In the genomic region with DNA sequence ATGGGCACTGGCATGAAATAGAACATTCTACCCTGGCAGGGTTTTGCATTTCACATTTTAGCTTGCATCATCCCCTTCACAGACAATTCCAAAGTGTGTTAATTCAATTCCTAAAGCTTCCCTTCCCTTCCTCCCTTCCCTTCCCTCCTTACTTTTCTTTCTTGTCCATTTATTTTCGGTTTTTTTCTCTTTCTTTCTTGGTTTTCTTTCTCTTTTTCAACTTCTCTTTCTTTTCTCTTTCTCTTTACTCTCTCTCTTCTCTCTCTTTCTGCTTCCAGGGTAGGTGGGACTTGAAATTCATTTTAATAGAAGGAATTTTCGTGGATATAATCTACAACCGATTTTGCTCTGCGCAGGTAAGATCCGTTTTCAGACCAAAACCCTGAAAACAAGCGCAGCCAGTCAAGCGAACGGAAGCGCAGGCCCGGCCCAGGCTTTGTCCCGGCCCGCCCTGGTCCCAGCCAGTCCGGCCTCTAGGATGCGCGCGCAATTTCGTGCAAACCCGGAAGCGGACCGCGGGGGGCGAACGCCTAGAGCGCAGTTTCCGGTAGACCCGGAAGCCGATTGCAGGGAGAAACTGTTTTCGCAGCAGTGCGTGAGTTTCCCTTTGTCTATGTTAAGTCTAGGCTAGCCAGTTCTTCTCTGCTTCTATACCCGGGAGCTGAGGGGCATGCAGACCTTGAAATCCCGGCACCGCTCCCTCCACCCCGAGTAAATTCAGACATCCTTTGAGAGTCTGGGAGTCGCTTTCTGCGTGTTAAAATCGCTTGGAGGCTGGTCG, we compare ENCODE assay signal across 8 cellular contexts. TPM values are rescaled to one million over a fixed set of nuclear protein-coding genes. Genes with fewer than 3 reads are reported as not detected.
DNase-seq lines count a peak whose midpoint lies in the region; ATAC-seq and TF ChIP-seq lines count a peak whose summit lies in the region.

A gene (plus strand): TSS at position 540 of the 781 bp plus-strand sequence. CDS start 4,165 bp downstream, outside the sequence.

- ATAC-seq in HG03432 (IDR thresholded peaks at IDR 0.05; ENCODE audit: unreplicated experiment) (peak; percentile 90), esophagus mucosa (peak; percentile 100), GM19455 (IDR thresholded peaks at IDR 0.05; ENCODE audit: unreplicated experiment) (no peak)

- peaks cover 73% of the 10 kb centered on the region for H3K9me3 Mint-ChIP-seq in activated T-helper 1 cell treated with anti-CD3 and anti-CD28 coated beads, Interleukin-12 subunit alpha, Interleukin-12 subunit beta, Interleukin-2, Interleukin-4 antibody, amounts not matched to agents 30 ng/mL and 10 ng/mL and 1 ng/mL, durations not matched to agents 14 hours and 24 hours and 36 hours

- peak within 1 kb of the TSS; percentile 86 for H3K4me3 Mint-ChIP-seq in activated T-helper 1 cell treated with anti-CD3 and anti-CD28 coated beads, Interleukin-12 subunit alpha, Interleukin-12 subunit beta, Interleukin-2, Interleukin-4 antibody, amounts not matched to agents 30 ng/mL and 10 ng/mL and 1 ng/mL, durations not matched to agents 14 hours and 24 hours and 36 hours

- peak within 1 kb of the TSS; percentile 77 for H3K27ac Mint-ChIP-seq in activated T-helper 1 cell treated with anti-CD3 and anti-CD28 coated beads, Interleukin-12 subunit alpha, Interleukin-12 subunit beta, Interleukin-2, Interleukin-4 antibody, amounts not matched to agents 30 ng/mL and 10 ng/mL and 1 ng/mL, durations not matched to agents 14 hours and 24 hours and 36 hours

- peaks cover 17% of the 10 kb centered on the region for H3K4me1 Mint-ChIP-seq in activated T-helper 1 cell treated with anti-CD3 and anti-CD28 coated beads, Interleukin-12 subunit alpha, Interleukin-12 subunit beta, Interleukin-2, Interleukin-4 antibody, amounts not matched to agents 30 ng/mL and 10 ng/mL and 1 ng/mL, durations not matched to agents 14 hours and 24 hours and 36 hours (ENCODE audit: low read depth)

- peak; percentile 94 for DNase-seq in GM13976 (ENCODE audit: low spot score)
- DNase-seq in OCI-M1 (lab: John Stamatoyannopoulos, UW): peak; percentile 98
- DNase-seq in activated T-helper 1 cell treated with anti-CD3 and anti-CD28 coated beads, Interleukin-12 subunit alpha, Interleukin-12 subunit beta, Interleukin-2, Interleukin-4 antibody, amounts not matched to agents 30 ng/mL and 10 ng/mL and 1 ng/mL, durations not matched to agents 14 hours and 24 hours and 36 hours (ENCODE audit: low spot score): peak; percentile 85
- peak; percentile 89 for DNase-seq in myocyte (ENCODE audit: low read depth)
- peak; percentile 96 for DNase-seq in stimulated activated CD8-positive, alpha-beta memory T cell treated with anti-CD3 and anti-CD28 coated beads, Interleukin-7, amount 100 ng/mL, for 24 hours (ENCODE audit: low read depth)

- no peak for TF ChIP-seq CTCF in GM13976 (IDR thresholded peaks at IDR 0.05; ENCODE audit: borderline replicate concordance, control extremely low read depth, extremely low read depth, insufficient read depth, missing control alignments)

- peaks cover 1% of the 10 kb centered on the region for H3K27me3 Mint-ChIP-seq in activated T-helper 1 cell treated with anti-CD3 and anti-CD28 coated beads, Interleukin-12 subunit alpha, Interleukin-12 subunit beta, Interleukin-2, Interleukin-4 antibody, amounts not matched to agents 30 ng/mL and 10 ng/mL and 1 ng/mL, durations not matched to agents 14 hours and 24 hours and 36 hours (ENCODE audit: insufficient read depth)

- in situ Hi-C loops in GM13976 (cut with MboI; ENCODE audit: low sequenced_read_pairs, unreplicated experiment): no loop called here

- intact Hi-C loops in activated T-helper 1 cell treated with anti-CD3 and anti-CD28 coated beads, Interleukin-12 subunit alpha, Interleukin-12 subunit beta, Interleukin-2, Interleukin-4 antibody, amounts not matched to agents 30 ng/mL and 10 ng/mL and 1 ng/mL, durations not matched to agents 14 hours and 24 hours and 36 hours (cut with micrococcal nuclease): loop anchor here (1.0 to 2.0 kb wide), 4 partner anchors 29 to 204 kb away; a partner anchor contains a TSS

- H3K36me3 Mint-ChIP-seq in activated T-helper 1 cell treated with anti-CD3 and anti-CD28 coated beads, Interleukin-12 subunit alpha, Interleukin-12 subunit beta, Interleukin-2, Interleukin-4 antibody, amounts not matched to agents 30 ng/mL and 10 ng/mL and 1 ng/mL, durations not matched to agents 14 hours and 24 hours and 36 hours (ENCODE audit: low read depth): peaks cover 31% of the 10 kb centered on the region

RNA-seq across cellular contexts. Expression of the gene that starts here (rescaled TPM):
- total RNA-seq in activated T-helper 1 cell treated with anti-CD3 and anti-CD28 coated beads, Interleukin-12 subunit alpha, Interleukin-12 subunit beta, Interleukin-2, Interleukin-4 antibody, amounts not matched to agents 30 ng/mL and 10 ng/mL and 1 ng/mL, durations not matched to agents 14 hours and 24 hours and 36 hours: 6.8 and 8.0 TPM in 2 replicates
- 10.8 TPM for total RNA-seq in esophagus mucosa
- total RNA-seq in myocyte: 8.7 and 26.8 TPM in 2 replicates
- 12.8 TPM for polyA plus RNA-seq in myocyte (2012)
